8 cellular contexts compared by ENCODE assay signal in genomic region chr12:53493610-53494391, GRCh38.
DNase-seq lines count a peak whose midpoint lies in the region; ATAC-seq and TF ChIP-seq lines count a peak whose summit lies in the region.

No MANE protein-coding gene starts in this region.

- no peaks in the 10 kb centered on the region for H3K27me3 ChIP-seq in OCI-LY3 (ENCODE audit: low read depth, low read length)
- H3K27me3 ChIP-seq in parathyroid adenoma (ENCODE audit: control insufficient read depth, insufficient read depth, low read length) = no peaks in the 10 kb centered on the region

- H3K4me2 ChIP-seq in OCI-LY3 (ENCODE audit: low read length) (peak overlapping the region; percentile 72), parathyroid adenoma (ENCODE audit: low read length) (peak overlapping the region; percentile 95)

- H3K79me2 ChIP-seq in OCI-LY3 (ENCODE audit: low read length) (no peaks in the 10 kb centered on the region), parathyroid adenoma (no peaks in the 10 kb centered on the region)

- ATAC-seq in GM21360 (IDR thresholded peaks at IDR 0.05; ENCODE audit: unreplicated experiment) = no peak

- DNase-seq in GM12864 (ENCODE audit: low read depth) = no peak
- DNase-seq in epithelial cell of prostate (ENCODE audit: low read depth, low spot score) = no peak
- DNase-seq in NCI-H226 = no peak
- no peak for DNase-seq in GM10248 (ENCODE audit: extremely low spot score)
- no peak for DNase-seq in AG08395 (ENCODE audit: low spot score)

- no peaks in the 10 kb centered on the region for H3K9me3 ChIP-seq in OCI-LY3 (ENCODE audit: insufficient read depth, low read length)
- H3K9me3 ChIP-seq in parathyroid adenoma (ENCODE audit: control insufficient read depth, low read length) = no peaks in the 10 kb centered on the region

- CTCF ChIA-PET in GM10248 (lab: Yijun Ruan, JAX) = interaction anchor here (1.0 to 5.5 kb wide), 5 partner anchors 11 to 172 kb away, joined by 3 to 23 read pairs (median 8); partner anchors contain the start of genes AAAS and NPFF

- TF ChIP-seq CTCF in GM12864 (IDR thresholded peaks at IDR 0.05; ENCODE audit: low read depth, low read length, missing control alignments) (no peak), OCI-LY3 (IDR thresholded peaks at IDR 0.05; ENCODE audit: low read depth, low read length) (no peak), parathyroid adenoma (IDR thresholded peaks at IDR 0.05) (no peak), GM10248 (IDR thresholded peaks at IDR 0.05; ENCODE audit: control extremely low read depth, extremely low read depth, low read depth, missing control alignments) (no peak)

- H3K4me1 ChIP-seq in OCI-LY3 (ENCODE audit: low read length) (peaks cover 12% of the 10 kb centered on the region), parathyroid adenoma (peaks cover 25% of the 10 kb centered on the region)

- H2AFZ ChIP-seq in OCI-LY3 (ENCODE audit: low read depth, low read length) (peak overlapping the region; percentile 69), parathyroid adenoma (peak overlapping the region; percentile 82)

- H3K9ac ChIP-seq in OCI-LY3 (ENCODE audit: low read length) = peak overlapping the region; percentile 62
- H3K9ac ChIP-seq in parathyroid adenoma = no peak overlapping the region

- H3K4me3 ChIP-seq in GM12864 (ENCODE audit: low read depth, low read length) (peak overlapping the region; percentile 61), OCI-LY3 (ENCODE audit: low read length) (peak overlapping the region; percentile 82), parathyroid adenoma (ENCODE audit: low read depth, low read length) (peak overlapping the region; percentile 71)

- H3K27ac ChIP-seq in OCI-LY3 (ENCODE audit: low read length) = peak overlapping the region; percentile 12; the same call in 1 of the 2 replicates
- peak overlapping the region; percentile 40 for H3K27ac ChIP-seq in epithelial cell of prostate
- peak overlapping the region; percentile 61 for H3K27ac ChIP-seq in parathyroid adenoma

- H3K36me3 ChIP-seq in OCI-LY3 (replicated peaks; ENCODE audit: low read depth, low read length) (no peaks in the 10 kb centered on the region), parathyroid adenoma (ENCODE audit: control insufficient read depth, insufficient read depth, low read length) (no peaks in the 10 kb centered on the region)

- no peaks in the 10 kb centered on the region for H4K20me1 ChIP-seq in OCI-LY3 (ENCODE audit: insufficient read depth, low read length)

- POLR2A ChIA-PET in GM10248 (lab: Yijun Ruan, JAX) = interaction anchor here (0.6 kb wide), 2 partner anchors 19 to 148 kb away, joined by 5 to 12 read pairs; no protein-coding TSS in a partner anchor
